ENCODE assay signal across 9 cellular contexts in the genomic region with DNA sequence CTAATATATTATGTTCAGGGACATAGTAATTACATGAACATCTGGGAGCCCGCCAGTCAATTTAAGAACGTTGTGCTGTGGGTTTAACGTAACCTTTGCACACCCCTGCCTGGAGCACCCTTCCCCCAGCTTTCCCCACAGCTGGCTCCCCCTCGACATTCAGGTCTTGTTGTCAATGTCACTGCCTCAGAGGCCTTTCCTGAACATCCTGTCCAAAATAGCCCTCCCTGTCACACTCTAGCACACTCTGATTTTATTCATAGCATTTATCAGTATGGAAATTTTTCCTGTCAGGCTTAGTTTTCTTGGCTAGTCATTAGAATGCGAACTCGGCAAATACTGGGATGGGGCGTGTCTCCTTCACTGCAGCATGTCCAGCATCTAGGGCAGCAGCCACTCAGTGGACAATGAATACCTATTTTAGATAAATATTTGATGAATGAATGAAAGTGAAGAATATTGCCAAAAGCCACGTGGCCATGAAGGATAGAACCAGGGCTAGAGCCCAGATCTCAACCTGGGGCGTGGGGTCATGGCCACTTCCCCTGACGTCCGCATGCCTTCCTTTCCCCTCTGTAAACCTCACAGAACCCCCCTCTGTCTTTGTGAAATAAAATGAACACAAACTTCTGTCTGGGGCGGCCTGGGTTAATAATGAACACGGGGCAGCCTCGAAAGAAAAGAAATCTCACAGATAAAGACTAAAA. TPM values are rescaled to one million over a fixed set of nuclear protein-coding genes. Genes with fewer than 3 reads are reported as not detected.
DNase-seq lines count a peak whose midpoint lies in the region; ATAC-seq and TF ChIP-seq lines count a peak whose summit lies in the region.
"Had no signal": no experiment of that assay in that cellular context is flagged by ENCODE, and none has a peak within 500 bp of the region (broad histone marks: within the 10 kb centered on the region; RNA-seq: fewer than 3 reads in every experiment).

No MANE protein-coding gene starts in this region.

- no peak overlapping the region for H2AK5ac ChIP-seq in neuronal stem cell (ENCODE audit: low read depth, low read length)

- peaks cover 9% of the 10 kb centered on the region for H3K36me3 Mint-ChIP-seq in activated naive CD4-positive, alpha-beta T cell treated with anti-CD3 and anti-CD28 coated beads, Interleukin-2, amount 10 ng/mL, durations not matched to agents 7 days and 5 days
- H3K36me3 Mint-ChIP-seq in activated naive CD4-positive, alpha-beta T cell treated with anti-CD3 and anti-CD28 coated beads for 36 hours (ENCODE audit: low read depth): no peaks in the 10 kb centered on the region
- no peaks in the 10 kb centered on the region for H3K36me3 Mint-ChIP-seq in endodermal cell (ENCODE audit: low read depth)
- H3K36me3 Mint-ChIP-seq in stimulated activated effector memory CD8-positive, alpha-beta T cell treated with anti-CD3 and anti-CD28 coated beads, Interleukin-12 subunit alpha, Interleukin-12 subunit beta, amount 100 ng/mL, for 72 hours: peaks cover 67% of the 10 kb centered on the region

- intact Hi-C loops in activated naive CD4-positive, alpha-beta T cell treated with anti-CD3 and anti-CD28 coated beads for 36 hours (cut with micrococcal nuclease): loop anchor here (5.0 kb wide), 2 partner anchors 40 to 90 kb away; no protein-coding TSS in a partner anchor

- TF ChIP-seq CTCF in endodermal cell (conservative IDR thresholded peaks at IDR 0.05): no peak

- H4K91ac ChIP-seq in neuronal stem cell (ENCODE audit: low read depth, low read length, poor library complexity): no peak overlapping the region

- peak overlapping the region; percentile 14 for H3K4me3 Mint-ChIP-seq in activated naive CD4-positive, alpha-beta T cell treated with anti-CD3 and anti-CD28 coated beads, Interleukin-2, amount 10 ng/mL, durations not matched to agents 7 days and 5 days
- H3K4me3 Mint-ChIP-seq in activated naive CD4-positive, alpha-beta T cell treated with anti-CD3 and anti-CD28 coated beads for 36 hours: no peak overlapping the region
- no peak overlapping the region for H3K4me3 Mint-ChIP-seq in endodermal cell
- H3K4me3 Mint-ChIP-seq in stimulated activated effector memory CD8-positive, alpha-beta T cell treated with anti-CD3 and anti-CD28 coated beads, Interleukin-12 subunit alpha, Interleukin-12 subunit beta, amount 100 ng/mL, for 72 hours: peak overlapping the region; percentile 45

- ATAC-seq in stimulated activated effector memory CD8-positive, alpha-beta T cell treated with anti-CD3 and anti-CD28 coated beads, Interleukin-12 subunit alpha, Interleukin-12 subunit beta, amount 100 ng/mL, for 72 hours: no peak
- ATAC-seq in GM21723 (IDR thresholded peaks at IDR 0.05; ENCODE audit: unreplicated experiment) (no peak), GM21619 (IDR thresholded peaks at IDR 0.05; ENCODE audit: unreplicated experiment) (no peak)

- H3K79me1 ChIP-seq in neuronal stem cell (ENCODE audit: low read depth, low read length): no peaks in the 10 kb centered on the region

- no peak overlapping the region for H2BK120ac ChIP-seq in neuronal stem cell (ENCODE audit: low read depth, low read length)

- no peak overlapping the region for H3K18ac ChIP-seq in neuronal stem cell (ENCODE audit: low read length)

- H3K4me1 Mint-ChIP-seq in activated naive CD4-positive, alpha-beta T cell treated with anti-CD3 and anti-CD28 coated beads, Interleukin-2, amount 10 ng/mL, durations not matched to agents 7 days and 5 days: peaks cover 56% of the 10 kb centered on the region
- H3K4me1 Mint-ChIP-seq in activated naive CD4-positive, alpha-beta T cell treated with anti-CD3 and anti-CD28 coated beads for 36 hours (ENCODE audit: low read depth): peaks cover 23% of the 10 kb centered on the region
- H3K4me1 Mint-ChIP-seq in endodermal cell: peaks cover 27% of the 10 kb centered on the region
- peaks cover 57% of the 10 kb centered on the region for H3K4me1 Mint-ChIP-seq in stimulated activated effector memory CD8-positive, alpha-beta T cell treated with anti-CD3 and anti-CD28 coated beads, Interleukin-12 subunit alpha, Interleukin-12 subunit beta, amount 100 ng/mL, for 72 hours

- H3K36me3 ChIP-seq in endodermal cell (ENCODE audit: control insufficient read depth, insufficient read depth, low read length) (no peaks in the 10 kb centered on the region), neuronal stem cell (replicated peaks in 1 of 2; ENCODE audit: control insufficient read depth in 2 of 2, insufficient read depth in 2 of 2, low read length in 2 of 2) (no peaks in the 10 kb centered on the region)

- H2BK15ac ChIP-seq in neuronal stem cell (ENCODE audit: low read length): no peak overlapping the region

- H3K9me3 ChIP-seq in endodermal cell (ENCODE audit: control insufficient read depth, low read length) (no peaks in the 10 kb centered on the region), neuronal stem cell (replicated peaks in 1 of 2; ENCODE audit: control insufficient read depth in 2 of 2, insufficient read depth in 1 of 2, low read depth in 1 of 2, low read length in 2 of 2) (no peaks in the 10 kb centered on the region)

- H2BK12ac ChIP-seq in neuronal stem cell (ENCODE audit: low read length): no peak overlapping the region

- no peaks in the 10 kb centered on the region for H3K27me3 ChIP-seq in endodermal cell (ENCODE audit: control insufficient read depth, insufficient read depth, low read length, poor library complexity, severe bottlenecking)
- no peaks in the 10 kb centered on the region for H3K27me3 ChIP-seq in neuronal stem cell (ENCODE audit: control insufficient read depth in 3 of 3, insufficient read depth in 3 of 3, low read depth in 1 of 3, low read length in 3 of 3)

- H3K9ac ChIP-seq in endodermal cell (ENCODE audit: extremely low read depth, low read length, poor library complexity, severe bottlenecking) (no peak overlapping the region), neuronal stem cell (ENCODE audit: low read depth, low read length, poor library complexity) (no peak overlapping the region)

- H3K27me3 Mint-ChIP-seq in activated naive CD4-positive, alpha-beta T cell treated with anti-CD3 and anti-CD28 coated beads, Interleukin-2, amount 10 ng/mL, durations not matched to agents 7 days and 5 days: no peaks in the 10 kb centered on the region
- H3K27me3 Mint-ChIP-seq in activated naive CD4-positive, alpha-beta T cell treated with anti-CD3 and anti-CD28 coated beads for 36 hours (ENCODE audit: low read depth): no peaks in the 10 kb centered on the region
- H3K27me3 Mint-ChIP-seq in endodermal cell (ENCODE audit: insufficient read depth): no peaks in the 10 kb centered on the region

- no peak overlapping the region for H3K27ac ChIP-seq in endodermal cell (ENCODE audit: low read depth, low read length)
- no peak overlapping the region for H3K27ac ChIP-seq in neuronal stem cell (replicated peaks; ENCODE audit: low read length)
- H3K27ac ChIP-seq: coronary artery had no signal

- no peak overlapping the region for H4K8ac ChIP-seq in neuronal stem cell (ENCODE audit: low read depth, low read length)

- H3K27ac Mint-ChIP-seq in activated naive CD4-positive, alpha-beta T cell treated with anti-CD3 and anti-CD28 coated beads, Interleukin-2, amount 10 ng/mL, durations not matched to agents 7 days and 5 days: peak overlapping the region; percentile 81
- no peak overlapping the region for H3K27ac Mint-ChIP-seq in activated naive CD4-positive, alpha-beta T cell treated with anti-CD3 and anti-CD28 coated beads for 36 hours
- H3K27ac Mint-ChIP-seq in endodermal cell: no peak overlapping the region
- peak overlapping the region; percentile 87 for H3K27ac Mint-ChIP-seq in stimulated activated effector memory CD8-positive, alpha-beta T cell treated with anti-CD3 and anti-CD28 coated beads, Interleukin-12 subunit alpha, Interleukin-12 subunit beta, amount 100 ng/mL, for 72 hours

- H3K4me3 ChIP-seq in endodermal cell (ENCODE audit: low read length) (no peak overlapping the region), neuronal stem cell (ENCODE audit: low read length in 2 of 2) (no peak overlapping the region)
- H3K4me3 ChIP-seq: coronary artery had no signal

- no peaks in the 10 kb centered on the region for H3K9me3 Mint-ChIP-seq in activated naive CD4-positive, alpha-beta T cell treated with anti-CD3 and anti-CD28 coated beads, Interleukin-2, amount 10 ng/mL, durations not matched to agents 7 days and 5 days
- H3K9me3 Mint-ChIP-seq in activated naive CD4-positive, alpha-beta T cell treated with anti-CD3 and anti-CD28 coated beads for 36 hours: no peaks in the 10 kb centered on the region
- no peaks in the 10 kb centered on the region for H3K9me3 Mint-ChIP-seq in endodermal cell
- no peaks in the 10 kb centered on the region for H3K9me3 Mint-ChIP-seq in stimulated activated effector memory CD8-positive, alpha-beta T cell treated with anti-CD3 and anti-CD28 coated beads, Interleukin-12 subunit alpha, Interleukin-12 subunit beta, amount 100 ng/mL, for 72 hours

- no peak overlapping the region for H3K23ac ChIP-seq in neuronal stem cell (ENCODE audit: low read depth, low read length, poor library complexity)

- H3K14ac ChIP-seq in neuronal stem cell (ENCODE audit: low read length): no peak overlapping the region

- DNase-seq in activated naive CD4-positive, alpha-beta T cell treated with anti-CD3 and anti-CD28 coated beads, Interleukin-2, amount 10 ng/mL, durations not matched to agents 7 days and 5 days: no peak
- no peak for DNase-seq in activated naive CD4-positive, alpha-beta T cell treated with anti-CD3 and anti-CD28 coated beads for 36 hours
- DNase-seq in NCI-H2227 treated with DMSO at 0.1 percent for 48 hours (lab: John Stamatoyannopoulos, UW) (peak; percentile 40), endodermal cell (peak; percentile 45), neuronal stem cell (ENCODE audit: low spot score) (no peak)
- DNase-seq in stimulated activated effector memory CD8-positive, alpha-beta T cell treated with anti-CD3 and anti-CD28 coated beads, Interleukin-12 subunit alpha, Interleukin-12 subunit beta, amount 100 ng/mL, for 72 hours (ENCODE audit: low spot score in 2 of 2): no peak

- H3K4me1 ChIP-seq in endodermal cell (ENCODE audit: control insufficient read depth, insufficient read depth, low read length) (peaks cover 8% of the 10 kb centered on the region), neuronal stem cell (ENCODE audit: control insufficient read depth in 2 of 2, insufficient read depth in 1 of 2, low read depth in 1 of 2, low read length in 2 of 2) (peaks cover 14 to 16% of the 10 kb centered on the region in 2 donors)

- CTCF ChIA-PET in activated naive CD4-positive, alpha-beta T cell treated with anti-CD3 and anti-CD28 coated beads, Interleukin-2, amount 10 ng/mL, durations not matched to agents 7 days and 5 days (lab: Charles Lee): interaction anchor here (0.7 to 1.1 kb wide), 3 partner anchors 38 to 174 kb away, joined by 3 read pairs; no protein-coding TSS in a partner anchor
- CTCF ChIA-PET in activated naive CD4-positive, alpha-beta T cell treated with anti-CD3 and anti-CD28 coated beads for 36 hours (lab: Charles Lee): interaction anchor here (0.7 kb wide), 1 partner anchor 142 kb away, joined by 5 read pairs; no protein-coding TSS in a partner anchor

- no peak overlapping the region for H2AFZ ChIP-seq in neuronal stem cell (ENCODE audit: low read length)

- H3K4me2 ChIP-seq in neuronal stem cell (ENCODE audit: insufficient read depth, low read length, poor library complexity, severe bottlenecking): no peak overlapping the region

- no peak overlapping the region for H3K4ac ChIP-seq in neuronal stem cell (ENCODE audit: low read length)

- no peak overlapping the region for H2BK5ac ChIP-seq in neuronal stem cell (ENCODE audit: low read length)

- WGBS in endodermal cell (ENCODE audit: insufficient coverage in 1 of 2, insufficient read length in 1 of 2), 2 experiments: 76 to 79% methylated on average over 8 to 14 of the region's 14 CpGs
- WGBS in neuronal stem cell (ENCODE audit: extremely low coverage in 2 of 2, insufficient read length in 2 of 2, insufficient replicate concordance in 1 of 2), 2 donors: no CpG with 5 or more reads among the region's 14 CpGs

RNA-seq across cellular contexts. Expression of a gene that starts 10.5 kb away (rescaled TPM):
- under 1 TPM; 0.12 to 0.22 TPM for total RNA-seq in activated naive CD4-positive, alpha-beta T cell treated with anti-CD3 and anti-CD28 coated beads for 36 hours
- 1 to 10 TPM; 2.1 to 2.5 TPM for total RNA-seq in endodermal cell
- polyA plus RNA-seq in endodermal cell (2013, experiment 1 of 2): 0.25 TPM
- 0.17 TPM for polyA plus RNA-seq in endodermal cell (2013, experiment 2 of 2)
- not detected for polyA plus RNA-seq in neuronal stem cell (2013, experiment 1 of 2)
- polyA plus RNA-seq in neuronal stem cell (2013, experiment 2 of 2): not detected

RNA-seq across cellular contexts. Expression of a gene that starts 57.9 kb away (rescaled TPM):
- not detected for total RNA-seq in activated naive CD4-positive, alpha-beta T cell treated with anti-CD3 and anti-CD28 coated beads for 36 hours
- 1 to 10 TPM; 3.3 to 5.1 TPM for total RNA-seq in endodermal cell
- 0.25 TPM for polyA plus RNA-seq in endodermal cell (2013, experiment 1 of 2)
- polyA plus RNA-seq in endodermal cell (2013, experiment 2 of 2): 0.25 TPM
- not detected for polyA plus RNA-seq in neuronal stem cell (2013, experiment 1 of 2)
- polyA plus RNA-seq in neuronal stem cell (2013, experiment 2 of 2): not detected

Comparison
In these comparisons a context has a peak if more than half of its experiments do, and no peak if none do; other contexts are left out.
1. H3K27ac Mint-ChIP-seq: peak in activated naive CD4-positive, alpha-beta T cell treated with anti-CD3 and anti-CD28 coated beads, Interleukin-2, amount 10 ng/mL, durations not matched to agents 7 days and 5 days (single experiment) and stimulated activated effector memory CD8-positive, alpha-beta T cell treated with anti-CD3 and anti-CD28 coated beads, Interleukin-12 subunit alpha, Interleukin-12 subunit beta, amount 100 ng/mL, for 72 hours (single experiment); none in activated naive CD4-positive, alpha-beta T cell treated with anti-CD3 and anti-CD28 coated beads for 36 hours (single experiment) and endodermal cell (single experiment).
2. H3K4me3 Mint-ChIP-seq: peak in activated naive CD4-positive, alpha-beta T cell treated with anti-CD3 and anti-CD28 coated beads, Interleukin-2, amount 10 ng/mL, durations not matched to agents 7 days and 5 days (single experiment) and stimulated activated effector memory CD8-positive, alpha-beta T cell treated with anti-CD3 and anti-CD28 coated beads, Interleukin-12 subunit alpha, Interleukin-12 subunit beta, amount 100 ng/mL, for 72 hours (single experiment); none in activated naive CD4-positive, alpha-beta T cell treated with anti-CD3 and anti-CD28 coated beads for 36 hours (single experiment) and endodermal cell (single experiment).
3. DNase-seq: peak in NCI-H2227 treated with DMSO at 0.1 percent for 48 hours (single experiment) and endodermal cell (single experiment); none in activated naive CD4-positive, alpha-beta T cell treated with anti-CD3 and anti-CD28 coated beads, Interleukin-2, amount 10 ng/mL, durations not matched to agents 7 days and 5 days (single experiment), activated naive CD4-positive, alpha-beta T cell treated with anti-CD3 and anti-CD28 coated beads for 36 hours (single experiment), stimulated activated effector memory CD8-positive, alpha-beta T cell treated with anti-CD3 and anti-CD28 coated beads, Interleukin-12 subunit alpha, Interleukin-12 subunit beta, amount 100 ng/mL, for 72 hours (0 of 2) and neuronal stem cell (single experiment).
4. RNA of a gene that starts 57.9 kb away (total RNA-seq): 3.3 to 5.1 TPM in endodermal cell; not detected in activated naive CD4-positive, alpha-beta T cell treated with anti-CD3 and anti-CD28 coated beads for 36 hours; every median in the first group is over 4 times any median in the second.